In the genomic region with DNA sequence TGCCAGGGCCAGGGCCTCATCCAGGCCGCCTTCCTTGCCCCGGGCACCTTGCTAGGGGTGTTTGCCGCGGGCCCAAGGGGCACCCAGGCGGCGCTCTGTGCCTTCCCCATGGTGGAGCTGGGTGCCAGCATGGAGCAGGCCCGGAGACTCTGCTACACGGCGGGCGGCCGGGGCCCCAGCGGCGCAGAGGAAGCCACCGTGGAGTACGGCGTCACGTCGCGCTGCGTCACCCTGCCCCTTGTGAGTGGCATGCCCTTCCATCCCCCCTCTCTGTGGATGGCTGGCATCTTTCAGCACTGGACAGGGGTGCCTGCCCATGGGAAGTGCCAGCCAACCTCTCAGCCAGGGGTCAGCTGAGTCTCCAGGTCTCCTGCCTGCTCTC, we compare ENCODE assay signal across 13 cellular contexts. TPM values are rescaled to one million over a fixed set of nuclear protein-coding genes. Genes with fewer than 3 reads are reported as not detected.
"Had no signal": no experiment of that assay in that cellular context is flagged by ENCODE, and none has a peak within 500 bp of the region (broad histone marks: within the 10 kb centered on the region; RNA-seq: fewer than 3 reads in every experiment).

No MANE protein-coding gene starts in this region.

- H3K36me3 ChIP-seq: cardiac muscle cell, colonic mucosa, heart right ventricle, tibial nerve had no signal

- H3K27me3 ChIP-seq: cardiac muscle cell, tibial nerve had no signal

- H3K79me2 ChIP-seq: parathyroid adenoma had no signal

- DNase-seq: activated CD4-positive, alpha-beta T cell treated with anti-CD3 and anti-CD28 coated beads, Interleukin-2, amount 50 U/mL, for 1 hour; activated gamma-delta T cell treated with Interleukin-2 at 50 U/mL for 16 hours; colonic mucosa; effector CD8-positive, alpha-beta T cell; left ventricle myocardium superior; retina had no signal

- H3K4me2 ChIP-seq: smooth muscle cell had no signal

- ATAC-seq: activated T-cell treated with anti-CD3 and anti-CD28 coated beads, Interleukin-2, amount 50 U/mL, for 4 hours; heart right ventricle; left ventricle myocardium superior; WTC11 had no signal

- H3K27ac ChIP-seq: cardiac muscle cell, colonic mucosa, heart right ventricle, parathyroid adenoma had no signal

- H3K4me1 ChIP-seq: colonic mucosa, parathyroid adenoma had no signal

- H3K4me3 ChIP-seq: cardiac muscle cell, colonic mucosa, heart right ventricle, smooth muscle cell had no signal

- H2AFZ ChIP-seq: parathyroid adenoma had no signal

- H3K9ac ChIP-seq: parathyroid adenoma had no signal

- H3K9me3 ChIP-seq: colonic mucosa, heart right ventricle, tibial nerve had no signal

RNA-seq across cellular contexts. Expression of a gene that starts 13.2 kb away (rescaled TPM):
- total RNA-seq: activated T-cell treated with anti-CD3 and anti-CD28 coated beads, Interleukin-2, amount 50 U/mL, for 4 hours; cardiac muscle cell; smooth muscle cell; WTC11 had no signal
